16 cellular contexts compared by ENCODE assay signal in genomic region chr2:4091013-4091412, GRCh38.
A peak's percentile ranks its signal among the peaks of the same experiment; 100 is the strongest.
DNase-seq lines count a peak whose midpoint lies in the region; ATAC-seq and TF ChIP-seq lines count a peak whose summit lies in the region.
"Had no signal": no experiment of that assay in that cellular context is flagged by ENCODE, and none has a peak within 500 bp of the region (broad histone marks: within the 10 kb centered on the region; RNA-seq: fewer than 3 reads in every experiment).

No MANE protein-coding gene starts in this region.

- H3K36me3 Mint-ChIP-seq in nephron progenitor cell (ENCODE audit: low read depth), result no peaks in the 10 kb centered on the region
- H3K36me3 Mint-ChIP-seq: CD4-positive, alpha-beta memory T cell had no signal

- peaks cover 7% of the 10 kb centered on the region for H3K4me1 Mint-ChIP-seq in nephron progenitor cell
- H3K4me1 Mint-ChIP-seq: CD4-positive, alpha-beta memory T cell; T-helper 17 cell had no signal

- intact Hi-C loops in right cardiac atrium (cut with DNase I), result no loop called here

- no peaks in the 10 kb centered on the region for H3K9me3 ChIP-seq in right cardiac atrium (ENCODE audit: control insufficient read depth, low read length)
- H3K9me3 ChIP-seq: BLaER1 had no signal

- TF ChIP-seq CTCF in nephron progenitor cell (IDR thresholded peaks at IDR 0.05), result no peak

- ATAC-seq in right cardiac atrium (no peak), HG03439 (IDR thresholded peaks at IDR 0.05; ENCODE audit: unreplicated experiment) (no peak)
- ATAC-seq: Panc1, T-helper 17 cell had no signal

- no peaks in the 10 kb centered on the region for H3K27me3 ChIP-seq in right cardiac atrium (ENCODE audit: control insufficient read depth, insufficient read depth)
- H3K27me3 ChIP-seq: BLaER1, SJSA1 had no signal

- H3K4me1 ChIP-seq in right cardiac atrium (ENCODE audit: control insufficient read depth, insufficient read depth, low read length), result no peaks in the 10 kb centered on the region
- H3K4me1 ChIP-seq: BLaER1, SJSA1 had no signal

- H3K27me3 Mint-ChIP-seq in nephron progenitor cell (ENCODE audit: low read depth, poor library complexity), result peaks cover 5% of the 10 kb centered on the region
- H3K27me3 Mint-ChIP-seq: CD4-positive, alpha-beta memory T cell; T-helper 17 cell had no signal

- WGBS in right cardiac atrium, result 63% methylated on average over 9 of the region's 9 CpGs

- no peak overlapping the region for H3K27ac ChIP-seq in right cardiac atrium (ENCODE audit: low read length)
- H3K27ac ChIP-seq: BLaER1, SJSA1 had no signal

- peak; percentile 45 for DNase-seq in DMS79 (lab: John Stamatoyannopoulos, UW)
- peak; percentile 19 for DNase-seq in NCI-H128 (lab: John Stamatoyannopoulos, UW; ENCODE audit: unreplicated experiment)
- DNase-seq in NCI-H345 (lab: John Stamatoyannopoulos, UW), result peak; percentile 68
- peak; percentile 9 for DNase-seq in nephron progenitor cell
- no peak for DNase-seq in effector CD8-positive, alpha-beta T cell (lab: John Stamatoyannopoulos, UW)
- no peak for DNase-seq in right cardiac atrium
- DNase-seq in NCI-H510A treated with DMSO at 0.1 percent for 48 hours (lab: John Stamatoyannopoulos, UW), result no peak
- DNase-seq: Calu3; CD4-positive, alpha-beta memory T cell; NCI-H1930; NCI-H526; T-helper 17 cell had no signal

- H3K27ac Mint-ChIP-seq in nephron progenitor cell, result no peak overlapping the region
- H3K27ac Mint-ChIP-seq: CD4-positive, alpha-beta memory T cell; T-helper 17 cell had no signal

- H3K4me3 ChIP-seq in right cardiac atrium (ENCODE audit: low read length), result no peak overlapping the region
- H3K4me3 ChIP-seq: BLaER1, SJSA1 had no signal

- no peaks in the 10 kb centered on the region for H3K9me3 Mint-ChIP-seq in nephron progenitor cell

- no peak overlapping the region for H3K4me3 Mint-ChIP-seq in nephron progenitor cell
- H3K4me3 Mint-ChIP-seq: CD4-positive, alpha-beta memory T cell; T-helper 17 cell had no signal

Comparison
In these comparisons a context has a peak if more than half of its experiments do, and no peak if none do; other contexts are left out.
1. DNase-seq: peak in DMS79 (single experiment), NCI-H128 (single experiment), NCI-H345 (single experiment) and nephron progenitor cell (single experiment); none in effector CD8-positive, alpha-beta T cell (single experiment), right cardiac atrium (0 of 3) and NCI-H510A treated with DMSO at 0.1 percent for 48 hours (single experiment).